ENCODE assay signal across 12 cellular contexts in the genomic region with DNA sequence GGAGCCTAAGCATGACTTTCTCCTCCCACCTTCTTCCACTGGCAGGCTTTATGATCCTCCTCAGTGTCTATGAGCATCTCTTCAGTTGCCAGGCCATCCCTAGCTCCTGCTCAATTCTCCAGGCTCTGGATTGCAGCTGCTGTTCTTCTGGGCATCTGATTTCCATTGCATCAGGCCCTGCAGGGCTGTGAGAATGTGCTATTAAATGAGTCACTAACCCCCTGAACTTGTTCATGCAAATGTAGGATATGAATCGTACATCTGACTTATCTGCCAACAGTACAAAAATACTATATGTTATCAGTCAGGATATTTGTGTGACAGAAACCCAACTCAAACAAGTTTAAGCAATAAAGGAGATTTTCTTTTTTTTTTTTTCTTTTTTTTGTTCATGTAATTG. TPM values are rescaled to one million over a fixed set of nuclear protein-coding genes. Genes with fewer than 3 reads are reported as not detected.
A peak's percentile ranks its signal among the peaks of the same experiment; 100 is the strongest.
DNase-seq lines count a peak whose midpoint lies in the region; ATAC-seq, FAIRE-seq and TF ChIP-seq lines count a peak whose summit lies in the region.
"Had no signal": no experiment of that assay in that cellular context is flagged by ENCODE, and none has a peak within 500 bp of the region (broad histone marks: within the 10 kb centered on the region; RNA-seq: fewer than 3 reads in every experiment).

No MANE protein-coding gene starts in this region.

- peak overlapping the region; percentile 48 for H3K4me2 ChIP-seq in PC-3 (ENCODE audit: low read length)
- peak overlapping the region in 1 of 2 experiments; percentile 60; a peak in 1 of 4 replicates for H3K4me2 ChIP-seq in H1 (ENCODE audit: insufficient read depth in 1 of 2, low read depth in 2 of 2, low read length in 2 of 2)

- CTCF ChIA-PET in PC-3 (lab: Charles Lee) (interaction anchor here (0.6 to 0.8 kb wide), 2 partner anchors 15 to 20 kb away, joined by 3 to 5 read pairs; no protein-coding TSS in a partner anchor), H1 (lab: Charles Lee; ENCODE audit: partially characterized antibody) (interaction anchor here (0.6 to 2.2 kb wide), 7 partner anchors 10 to 121 kb away, joined by 3 to 7 read pairs (median 3); no protein-coding TSS in a partner anchor)

- no peak overlapping the region for H2BK5ac ChIP-seq in H1 (ENCODE audit: low read depth, low read length)

- peak overlapping the region; percentile 28; the same call in 1 of the 2 replicates for H2BK12ac ChIP-seq in H1 (ENCODE audit: low read depth, low read length)

- no peak overlapping the region for H4K5ac ChIP-seq in H1 (ENCODE audit: insufficient read length, low read depth, low read length)

- H2AK5ac ChIP-seq in H1 (ENCODE audit: low read depth, low read length) = no peak overlapping the region

- POLR2A ChIA-PET in PC-3 (lab: Charles Lee; ENCODE audit: unreplicated experiment) (interaction anchor here (0.5 to 0.7 kb wide), 3 partner anchors 25 to 514 kb away, joined by 3 to 7 read pairs (median 6); a partner anchor contains a TSS), H1 (lab: Charles Lee; ENCODE audit: partially characterized antibody) (interaction anchor here (0.9 to 3.8 kb wide), 11 partner anchors 7 to 96 kb away, joined by 3 to 27 read pairs (median 6); a partner anchor contains a TSS)

- TF ChIP-seq RAD21 in H1 (IDR thresholded peaks at IDR 0.05 in 1 of 2, conservative IDR thresholded peaks at IDR 0.05 in 1 of 2; ENCODE audit: low read depth in 2 of 2, low read length in 2 of 2) = no peak

- H2BK120ac ChIP-seq in H1 (replicated peaks; ENCODE audit: low read depth, low read length) = no peak overlapping the region

- H3K9me2 ChIP-seq in PC-3 (replicated peaks; ENCODE audit: low read length) = no peaks in the 10 kb centered on the region

- no peak overlapping the region for H4K8ac ChIP-seq in H1 (ENCODE audit: extremely low read depth, insufficient read depth, low read length)

- no peaks in the 10 kb centered on the region for H3F3A ChIP-seq in PC-3 (ENCODE audit: low read length, unreplicated experiment)

- no peaks in the 10 kb centered on the region for H3K23me2 ChIP-seq in H1 (ENCODE audit: low read depth, low read length)

- no TSS peak for BruUV-seq in PC-3 (replicated peaks; lab: Mats Ljungman, UMichigan)

- FAIRE-seq in H1 (lab: Jason Lieb, UNC) = no peak

- no peak overlapping the region for H3K14ac ChIP-seq in H1 (ENCODE audit: insufficient read length)

- H2AFZ ChIP-seq in PC-3 (ENCODE audit: low read length) = no peak overlapping the region
- H2AFZ ChIP-seq in H1 (ENCODE audit: low read length) = no peak overlapping the region

- peaks cover 7% of the 10 kb centered on the region for H3K79me1 ChIP-seq in H1 (ENCODE audit: low read depth, low read length)

- TF ChIP-seq POLR2A in H1 (IDR thresholded peaks at IDR 0.05; ENCODE audit: control extremely low read depth in 1 of 2, low read depth in 2 of 2, low read length in 2 of 2) = no peak; a peak in 1 of 3 replicates

- intact Hi-C loops in PC-3 (cut with micrococcal nuclease) = loop anchor here (1.0 kb wide), 1 partner anchor 20 kb away; no protein-coding TSS in a partner anchor

- DNase-seq in DMS 273 (lab: John Stamatoyannopoulos, UW; ENCODE audit: unreplicated experiment) (peak; percentile 64), DMS 273 treated with DMSO at 0.1 percent for 48 hours (lab: John Stamatoyannopoulos, UW) (no peak), PC-3 (peak; percentile 82), H1 (ENCODE audit: low read depth in 1 of 2, low spot score in 2 of 2) (no peak), omental fat pad (ENCODE audit: low spot score) (no peak), HUDEP-2 (lab: John Stamatoyannopoulos, UW; ENCODE audit: unreplicated experiment in 76 of 76) (no peak), DMS53 treated with DMSO at 0.1 percent for 48 hours (lab: John Stamatoyannopoulos, UW; ENCODE audit: unreplicated experiment) (no peak)
- DNase-seq: NCI-H2107, Right ventricle myocardium superior had no signal

- no peak overlapping the region for H3K23ac ChIP-seq in H1 (ENCODE audit: insufficient read length)

- H3K79me2 ChIP-seq in PC-3 (ENCODE audit: low read length) (peaks cover 43% of the 10 kb centered on the region), H1 (ENCODE audit: control insufficient read depth in 1 of 2, insufficient read depth in 2 of 2, low read length in 2 of 2) (peaks cover 31 to 100% of the 10 kb centered on the region in 2 experiments)

- no peaks in the 10 kb centered on the region for H3K36me3 ChIP-seq in PC-3 (ENCODE audit: low read depth, low read length)
- peaks cover 0 to 19% (median 0%) of the 10 kb centered on the region in 4 experiments; a peak in 3 of 8 replicates for H3K36me3 ChIP-seq in H1 (ENCODE audit: control insufficient read depth in 2 of 4, insufficient read depth in 4 of 4, low read length in 3 of 4)

- H3K56ac ChIP-seq in H1 (replicated peaks; ENCODE audit: insufficient read length, low read depth, low read length) = no peak overlapping the region

- H3K27ac ChIP-seq in PC-3 (ENCODE audit: low read length) (peak overlapping the region; percentile 54), H1 (ENCODE audit: low read depth, low read length) (no peak overlapping the region)
- H3K27ac ChIP-seq: 22Rv1 had no signal

- WGBS in H1 (ENCODE audit: extremely low coverage in 1 of 2, insufficient coverage in 1 of 2, insufficient read length in 1 of 2, insufficient replicate concordance in 2 of 2, low coverage in 1 of 2, low lambda C conversion rate in 2 of 2, missing lambda C conversion rate in 1 of 2), 2 experiments = 80% methylated on average over 1 of the region's 1 CpG; no CpG with 5 or more reads in 1 of the 2 experiments

- H3K18ac ChIP-seq in H1 (ENCODE audit: extremely low read depth, low read length) = no peak overlapping the region

- H3K4me1 ChIP-seq in PC-3 (ENCODE audit: insufficient read depth, low read length) (peaks cover 14% of the 10 kb centered on the region), H1 (replicated peaks in 1 of 4; ENCODE audit: control insufficient read depth in 3 of 4, insufficient read depth in 4 of 4, low read length in 3 of 4) (peaks cover 17 to 42% (median 40%) of the 10 kb centered on the region in 4 experiments)

- TF ChIP-seq EP300 in H1 (IDR thresholded peaks at IDR 0.05; ENCODE audit: borderline replicate concordance in 1 of 2, low read depth in 2 of 2, low read length in 2 of 2) = no peak

- H2BK20ac ChIP-seq in H1 (ENCODE audit: low read length) = no peak overlapping the region

- ATAC-seq in PC-3 (peak; percentile 98), omental fat pad (ENCODE audit: low FRiP score) (peak; percentile 54), HG02798 (IDR thresholded peaks at IDR 0.05; ENCODE audit: poor library complexity, unreplicated experiment) (no peak)
- ATAC-seq: sciatic nerve had no signal

- H3K9ac ChIP-seq in PC-3 (ENCODE audit: low read length) = no peak overlapping the region
- H3K9ac ChIP-seq in H1 (replicated peaks in 1 of 4; ENCODE audit: extremely low read depth in 1 of 4, low read depth in 3 of 4, low read length in 3 of 4) = no peak overlapping the region

- H4K20me1 ChIP-seq in PC-3 (ENCODE audit: low read length) (no peaks in the 10 kb centered on the region), H1 (replicated peaks in 1 of 2; ENCODE audit: control insufficient read depth in 1 of 2, insufficient read depth in 2 of 2, low read length in 2 of 2) (peaks cover 10 to 17% of the 10 kb centered on the region in 2 experiments)

- no peaks in the 10 kb centered on the region for H3K9me3 ChIP-seq in PC-3 (ENCODE audit: low read length)
- H3K9me3 ChIP-seq in H1 (ENCODE audit: insufficient read depth in 2 of 2, low read depth in 1 of 2, low read length in 1 of 2) = no peaks in the 10 kb centered on the region

- TF ChIP-seq CTCF in PC-3 (conservative IDR thresholded peaks at IDR 0.05; ENCODE audit: low read depth, low read length) (no peak), H1 (IDR thresholded peaks at IDR 0.05; ENCODE audit: control extremely low read depth in 1 of 3, insufficient read depth in 1 of 3, low read depth in 1 of 3, low read length in 3 of 3) (no peak), omental fat pad (IDR thresholded peaks at IDR 0.05) (no peak)

- H3K4me3 ChIP-seq in PC-3 (ENCODE audit: low read length) (no peak overlapping the region), H1 (ENCODE audit: extremely low read depth in 1 of 4, insufficient read depth in 2 of 4, low read depth in 3 of 4, low read length in 4 of 4) (no peak overlapping the region)

- H4K91ac ChIP-seq in H1 (replicated peaks; ENCODE audit: insufficient read length, low read length) = no peak overlapping the region

- H3K27me3 ChIP-seq in PC-3 (ENCODE audit: low read length) = no peaks in the 10 kb centered on the region
- no peaks in the 10 kb centered on the region for H3K27me3 ChIP-seq in H1 (replicated peaks in 1 of 4; ENCODE audit: control insufficient read depth in 3 of 4, extremely low read depth in 1 of 4, insufficient read depth in 3 of 4, low read length in 3 of 4)

- H2BK15ac ChIP-seq in H1 (ENCODE audit: low read length) = 0 out of 2 replicates have a peak overlapping the region, but pooled peaks have one; percentile 8

- H3K4ac ChIP-seq in H1 (replicated peaks; ENCODE audit: insufficient read length, low read depth, low read length) = no peak overlapping the region

TF ChIP-seq in H1, 55 proteins besides CTCF, POLR2A, EP300 and RAD21:
- TF ChIP-seq CEBPB (IDR thresholded peaks at IDR 0.05; ENCODE audit: low read depth, low read length) = no peak

RNA-seq across cellular contexts. Expression of a gene that starts 11.9 kb away (rescaled TPM):
- total RNA-seq in PC-3 (2014; rRNA removed) = 27.8 and 29.0 TPM in 2 replicates
- total RNA-seq in H1 (2021; fragmentation: NEBNext Ultra II Directional; extraction: Animal tissue kit (Norgen Biotek cat#: 25700)) = 190 and 198 TPM in 2 replicates
- polyA plus RNA-seq in H1 (2011; rRNA removed) = 281 and 318 TPM in 2 replicates
- polyA plus RNA-seq in H1 (2011; cell fraction: cytosol; rRNA removed) = 189 TPM
- polyA plus RNA-seq in H1 (2011; cell fraction: nucleus; rRNA removed) = 347 TPM
- 147 to 191 TPM (median 166 TPM) in 4 replicates for polyA plus RNA-seq in H1 (2012, experiment 1 of 2)
- polyA plus RNA-seq in H1 (2012, experiment 2 of 2) = 130 TPM
- polyA plus RNA-seq in H1 (2013, experiment 1 of 2) = 98.7 TPM
- 108 TPM for polyA plus RNA-seq in H1 (2013, experiment 2 of 2)
- polyA minus RNA-seq in H1 (2011; rRNA and poly(A)+ RNA removed) = 732 and 803 TPM in 2 replicates
- 146 TPM for polyA minus RNA-seq in H1 (2011; cell fraction: cytosol; rRNA and poly(A)+ RNA removed)
- polyA minus RNA-seq in H1 (2011; cell fraction: nucleus; rRNA and poly(A)+ RNA removed) = 175 TPM
- 10 to 100 TPM in 2 of 4 donors, 1 to 10 TPM in 2; 5.6 to 23.9 (median 11.7) TPM for total RNA-seq in omental fat pad

RNA-seq across cellular contexts. Expression of a gene that starts 25.7 kb away (rescaled TPM):
- 76.4 and 76.6 TPM in 2 replicates for total RNA-seq in PC-3 (2014; rRNA removed)
- total RNA-seq in H1 (2021; fragmentation: NEBNext Ultra II Directional; extraction: Animal tissue kit (Norgen Biotek cat#: 25700)) = 96.9 and 105 TPM in 2 replicates
- polyA plus RNA-seq in H1 (2011; rRNA removed) = 61.0 and 67.9 TPM in 2 replicates
- polyA plus RNA-seq in H1 (2011; cell fraction: cytosol; rRNA removed) = 83.0 TPM
- 87.0 TPM for polyA plus RNA-seq in H1 (2011; cell fraction: nucleus; rRNA removed)
- 60.3 to 83.0 TPM (median 69.7 TPM) in 4 replicates for polyA plus RNA-seq in H1 (2012, experiment 1 of 2)
- 12.0 TPM for polyA plus RNA-seq in H1 (2012, experiment 2 of 2)
- polyA plus RNA-seq in H1 (2013, experiment 1 of 2) = 116 TPM
- 128 TPM for polyA plus RNA-seq in H1 (2013, experiment 2 of 2)
- polyA minus RNA-seq in H1 (2011; rRNA and poly(A)+ RNA removed) = 169 TPM in 2 replicates
- 67.4 TPM for polyA minus RNA-seq in H1 (2011; cell fraction: cytosol; rRNA and poly(A)+ RNA removed)
- polyA minus RNA-seq in H1 (2011; cell fraction: nucleus; rRNA and poly(A)+ RNA removed) = 162 TPM
- 10 to 100 TPM; 46.0 to 60.5 (median 51.6) TPM for total RNA-seq in omental fat pad

Comparison
In these comparisons a context has a peak if more than half of its experiments do, and no peak if none do; other contexts are left out.
1. DNase-seq: peak in DMS 273 (single experiment) and PC-3 (single experiment); none in DMS 273 treated with DMSO at 0.1 percent for 48 hours (single experiment), H1 (0 of 2), omental fat pad (single experiment), HUDEP-2 (0 of 76) and DMS53 treated with DMSO at 0.1 percent for 48 hours (single experiment).